In genomic region chr17:47692137-47692894, GRCh38 we compare ENCODE assay signal across 3 cellular contexts.
TF ChIP-seq lines count a peak whose summit lies in the region.

No MANE protein-coding gene starts in this region.

TF ChIP-seq in SK-N-SH, 30 proteins besides CTCF, POLR2A, EP300 and RAD21 (continued from another document):
- TF ChIP-seq, protein P1, sequence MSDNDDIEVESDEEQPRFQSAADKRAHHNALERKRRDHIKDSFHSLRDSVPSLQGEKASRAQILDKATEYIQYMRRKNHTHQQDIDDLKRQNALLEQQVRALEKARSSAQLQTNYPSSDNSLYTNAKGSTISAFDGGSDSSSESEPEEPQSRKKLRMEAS (IDR thresholded peaks at IDR 0.05; ENCODE audit: low read depth), result no peak
- TF ChIP-seq, protein P2, sequence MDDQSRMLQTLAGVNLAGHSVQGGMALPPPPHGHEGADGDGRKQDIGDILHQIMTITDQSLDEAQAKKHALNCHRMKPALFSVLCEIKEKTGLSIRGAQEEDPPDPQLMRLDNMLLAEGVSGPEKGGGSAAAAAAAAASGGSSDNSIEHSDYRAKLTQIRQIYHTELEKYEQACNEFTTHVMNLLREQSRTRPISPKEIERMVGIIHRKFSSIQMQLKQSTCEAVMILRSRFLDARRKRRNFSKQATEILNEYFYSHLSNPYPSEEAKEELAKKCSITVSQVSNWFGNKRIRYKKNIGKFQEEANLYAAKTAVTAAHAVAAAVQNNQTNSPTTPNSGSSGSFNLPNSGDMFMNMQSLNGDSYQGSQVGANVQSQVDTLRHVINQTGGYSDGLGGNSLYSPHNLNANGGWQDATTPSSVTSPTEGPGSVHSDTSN (IDR thresholded peaks at IDR 0.05), result no peak
- TF ChIP-seq TEAD4 (IDR thresholded peaks at IDR 0.05; ENCODE audit: borderline replicate concordance, insufficient read depth), result no peak
- no peak for TF ChIP-seq MXI1 (IDR thresholded peaks at IDR 0.05; ENCODE audit: low read depth, low read length)
- TF ChIP-seq RFX5 (IDR thresholded peaks at IDR 0.05; ENCODE audit: low read length), result no peak
- TF ChIP-seq SMC3 (IDR thresholded peaks at IDR 0.05; ENCODE audit: low read depth, low read length), result no peak
- no peak for TF ChIP-seq EZH2phosphoT487 (IDR thresholded peaks at IDR 0.05; ENCODE audit: borderline replicate concordance, low read depth)
- TF ChIP-seq FOXM1 (IDR thresholded peaks at IDR 0.05; ENCODE audit: low read depth), result no peak
- TF ChIP-seq RXRA (IDR thresholded peaks at IDR 0.05; ENCODE audit: borderline replicate concordance, low read depth), result no peak
- no peak for TF ChIP-seq MEF2A (IDR thresholded peaks at IDR 0.05; ENCODE audit: borderline replicate concordance, low read depth)
- no peak for TF ChIP-seq IRF3 (IDR thresholded peaks at IDR 0.05; ENCODE audit: low read depth, low read length)
- TF ChIP-seq, protein P3, sequence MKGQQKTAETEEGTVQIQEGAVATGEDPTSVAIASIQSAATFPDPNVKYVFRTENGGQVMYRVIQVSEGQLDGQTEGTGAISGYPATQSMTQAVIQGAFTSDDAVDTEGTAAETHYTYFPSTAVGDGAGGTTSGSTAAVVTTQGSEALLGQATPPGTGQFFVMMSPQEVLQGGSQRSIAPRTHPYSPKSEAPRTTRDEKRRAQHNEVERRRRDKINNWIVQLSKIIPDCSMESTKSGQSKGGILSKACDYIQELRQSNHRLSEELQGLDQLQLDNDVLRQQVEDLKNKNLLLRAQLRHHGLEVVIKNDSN (IDR thresholded peaks at IDR 0.05; ENCODE audit: borderline replicate concordance, low read depth), result no peak
- TF ChIP-seq JUND (IDR thresholded peaks at IDR 0.05), result no peak
- no peak for TF ChIP-seq TAF1 (IDR thresholded peaks at IDR 0.05; ENCODE audit: borderline replicate concordance, low read depth, low read length)
- TF ChIP-seq SIN3A (IDR thresholded peaks at IDR 0.05; ENCODE audit: borderline replicate concordance, low read depth, low read length), result no peak
- no peak for TF ChIP-seq TCF12 (IDR thresholded peaks at IDR 0.05)
- TF ChIP-seq GATA2 (CRISPR knock-in tag; IDR thresholded peaks at IDR 0.05), result no peak
- TF ChIP-seq FOXJ3 (CRISPR knock-in tag; IDR thresholded peaks at IDR 0.05), result no peak

TF ChIP-seq in SK-N-SH treated with all-trans-retinoic acid at 6 μM for 48 hours, 23 proteins besides CTCF, POLR2A, EP300 and RAD21:
- TF ChIP-seq, protein P4, sequence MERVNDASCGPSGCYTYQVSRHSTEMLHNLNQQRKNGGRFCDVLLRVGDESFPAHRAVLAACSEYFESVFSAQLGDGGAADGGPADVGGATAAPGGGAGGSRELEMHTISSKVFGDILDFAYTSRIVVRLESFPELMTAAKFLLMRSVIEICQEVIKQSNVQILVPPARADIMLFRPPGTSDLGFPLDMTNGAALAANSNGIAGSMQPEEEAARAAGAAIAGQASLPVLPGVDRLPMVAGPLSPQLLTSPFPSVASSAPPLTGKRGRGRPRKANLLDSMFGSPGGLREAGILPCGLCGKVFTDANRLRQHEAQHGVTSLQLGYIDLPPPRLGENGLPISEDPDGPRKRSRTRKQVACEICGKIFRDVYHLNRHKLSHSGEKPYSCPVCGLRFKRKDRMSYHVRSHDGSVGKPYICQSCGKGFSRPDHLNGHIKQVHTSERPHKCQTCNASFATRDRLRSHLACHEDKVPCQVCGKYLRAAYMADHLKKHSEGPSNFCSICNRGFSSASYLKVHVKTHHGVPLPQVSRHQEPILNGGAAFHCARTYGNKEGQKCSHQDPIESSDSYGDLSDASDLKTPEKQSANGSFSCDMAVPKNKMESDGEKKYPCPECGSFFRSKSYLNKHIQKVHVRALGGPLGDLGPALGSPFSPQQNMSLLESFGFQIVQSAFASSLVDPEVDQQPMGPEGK (CRISPR knock-in tag; IDR thresholded peaks at IDR 0.05; ENCODE audit: borderline replicate concordance), result no peak
- TF ChIP-seq ZFP3 (CRISPR knock-in tag; IDR thresholded peaks at IDR 0.05) (no peak), ESRRG (CRISPR knock-in tag; IDR thresholded peaks at IDR 0.05) (no peak), OSR1 (CRISPR knock-in tag; IDR thresholded peaks at IDR 0.05) (no peak), ZNF8 (CRISPR knock-in tag; IDR thresholded peaks at IDR 0.05) (no peak), CSDC2 (CRISPR knock-in tag; IDR thresholded peaks at IDR 0.05) (no peak), ZC3H10 (CRISPR knock-in tag; IDR thresholded peaks at IDR 0.05) (no peak), RARB (CRISPR knock-in tag; IDR thresholded peaks at IDR 0.05) (no peak), GLIS3 (CRISPR knock-in tag; IDR thresholded peaks at IDR 0.05) (no peak), ZNF70 (CRISPR knock-in tag; IDR thresholded peaks at IDR 0.05) (no peak)

TF ChIP-seq in HEK293, 187 proteins besides CTCF, POLR2A, EP300 and RAD21:
- TF ChIP-seq ZNF362 (tag by site-specific recombination; IDR thresholded peaks at IDR 0.05) (no peak), ZNF600 (tag by site-specific recombination; IDR thresholded peaks at IDR 0.05) (peak; percentile 82)
